In genomic region chr22:42757475-42757874, GRCh38 we compare ENCODE assay signal across 27 cellular contexts. TPM values are rescaled to one million over a fixed set of nuclear protein-coding genes. Genes with fewer than 3 reads are reported as not detected.
DNase-seq lines count a peak whose midpoint lies in the region; ATAC-seq, FAIRE-seq and TF ChIP-seq lines count a peak whose summit lies in the region.
"Had no signal": no experiment of that assay in that cellular context is flagged by ENCODE, and none has a peak within 500 bp of the region (broad histone marks: within the 10 kb centered on the region; RNA-seq: fewer than 3 reads in every experiment).

No MANE protein-coding gene starts in this region.

- FAIRE-seq in urothelium cell line (lab: Jason Lieb, UNC): no peak
- FAIRE-seq: A204.1, HepG2 had no signal

- H3K27ac Mint-ChIP-seq in activated T-cell treated with anti-CD3 and anti-CD28 coated beads, Interleukin-2, amount 50 U/mL, for 24 hours: no peak overlapping the region
- H3K27ac Mint-ChIP-seq: activated CD4-positive, alpha-beta T cell treated with anti-CD3 and anti-CD28 coated beads, Interleukin-2, amount 10 ng/mL, durations not matched to agents 7 days and 5 days; memory B cell; naive thymus-derived CD4-positive, alpha-beta T cell; stimulated activated effector memory CD8-positive, alpha-beta T cell treated with anti-CD3 and anti-CD28 coated beads, Interleukin-12 subunit alpha, Interleukin-12 subunit beta, amount 100 ng/mL, for 72 hours had no signal

- H3K4me1 Mint-ChIP-seq in activated T-cell treated with anti-CD3 and anti-CD28 coated beads, Interleukin-2, amount 50 U/mL, for 24 hours (ENCODE audit: low read depth): no peaks in the 10 kb centered on the region
- H3K4me1 Mint-ChIP-seq: activated CD4-positive, alpha-beta T cell treated with anti-CD3 and anti-CD28 coated beads, Interleukin-2, amount 10 ng/mL, durations not matched to agents 7 days and 5 days; naive thymus-derived CD4-positive, alpha-beta T cell; stimulated activated effector memory CD8-positive, alpha-beta T cell treated with anti-CD3 and anti-CD28 coated beads, Interleukin-12 subunit alpha, Interleukin-12 subunit beta, amount 100 ng/mL, for 72 hours had no signal

- no peaks in the 10 kb centered on the region for H3K36me3 Mint-ChIP-seq in activated T-cell treated with anti-CD3 and anti-CD28 coated beads, Interleukin-2, amount 50 U/mL, for 24 hours (ENCODE audit: low read depth)
- H3K36me3 Mint-ChIP-seq: memory B cell; naive thymus-derived CD4-positive, alpha-beta T cell; stimulated activated effector memory CD8-positive, alpha-beta T cell treated with anti-CD3 and anti-CD28 coated beads, Interleukin-12 subunit alpha, Interleukin-12 subunit beta, amount 100 ng/mL, for 72 hours had no signal

- no peaks in the 10 kb centered on the region for H3K9me2 ChIP-seq in OCI-LY7 (ENCODE audit: insufficient read depth, low read length)

- H3K4me1 ChIP-seq in OCI-LY7 (ENCODE audit: insufficient read depth, low read length, poor library complexity, severe bottlenecking) (peaks cover 54% of the 10 kb centered on the region), spleen (peaks cover 0 to 17% (median 4%) of the 10 kb centered on the region in 6 donors)

- H3K4me3 ChIP-seq in OCI-LY7 (ENCODE audit: low read depth, low read length, poor library complexity, severe bottlenecking) (no peak overlapping the region), spleen (no peak overlapping the region)
- H3K4me3 ChIP-seq: BLaER1 treated with 17β-estradiol and CSF1 and Interleukin-3, amounts not matched to agents 10 nM and 100 nM; cardiac muscle cell; hepatocyte; ovary; right lobe of liver; suprapubic skin had no signal

- H2AFZ ChIP-seq in OCI-LY7 (ENCODE audit: low read length): peak overlapping the region; percentile 53; the same call in 1 of the 2 replicates
- H2AFZ ChIP-seq: hepatocyte had no signal

- H3K79me2 ChIP-seq in OCI-LY7 (ENCODE audit: insufficient read depth, low read depth, low read length): no peaks in the 10 kb centered on the region
- H3K79me2 ChIP-seq: hepatocyte had no signal

- no TSS peak for BruUV-seq in OCI-LY7 (replicated peaks; lab: Mats Ljungman, UMichigan)

- no peak overlapping the region for H3K27ac ChIP-seq in OCI-LY7 (ENCODE audit: low read depth, low read length, poor library complexity, severe bottlenecking)
- H3K27ac ChIP-seq in spleen: no peak overlapping the region
- H3K27ac ChIP-seq: BLaER1 treated with 17β-estradiol and CSF1 and Interleukin-3, amounts not matched to agents 10 nM and 100 nM; cardiac muscle cell; hepatocyte; ovary; right lobe of liver; suprapubic skin had no signal

- ATAC-seq in Right ventricle myocardium inferior (no peak), left cardiac atrium (no peak), HG03460 (IDR thresholded peaks at IDR 0.05; ENCODE audit: unreplicated experiment) (no peak)
- ATAC-seq: HepG2; naive thymus-derived CD4-positive, alpha-beta T cell; Panc1; right lobe of liver; stimulated activated effector memory CD8-positive, alpha-beta T cell treated with anti-CD3 and anti-CD28 coated beads, Interleukin-12 subunit alpha, Interleukin-12 subunit beta, amount 100 ng/mL, for 72 hours had no signal

- H3K27me3 ChIP-seq in spleen (replicated peaks in 1 of 7): no peaks in the 10 kb centered on the region
- H3K27me3 ChIP-seq: BLaER1 treated with 17β-estradiol and CSF1 and Interleukin-3, amounts not matched to agents 10 nM and 100 nM; hepatocyte; ovary; right lobe of liver; suprapubic skin had no signal

- TF ChIP-seq POLR2A in spleen (IDR thresholded peaks at IDR 0.05): no peak

- no peaks in the 10 kb centered on the region for H3K9me3 Mint-ChIP-seq in activated T-cell treated with anti-CD3 and anti-CD28 coated beads, Interleukin-2, amount 50 U/mL, for 24 hours
- H3K9me3 Mint-ChIP-seq: activated CD4-positive, alpha-beta T cell treated with anti-CD3 and anti-CD28 coated beads, Interleukin-2, amount 10 ng/mL, durations not matched to agents 7 days and 5 days; memory B cell; naive thymus-derived CD4-positive, alpha-beta T cell; stimulated activated effector memory CD8-positive, alpha-beta T cell treated with anti-CD3 and anti-CD28 coated beads, Interleukin-12 subunit alpha, Interleukin-12 subunit beta, amount 100 ng/mL, for 72 hours had no signal

- intact Hi-C loops in Right ventricle myocardium inferior (cut with DNase I): no loop called here
- intact Hi-C loops in left cardiac atrium (cut with DNase I): no loop called here
- intact Hi-C loops in OCI-LY7 (cut with micrococcal nuclease; ENCODE audit: unreplicated experiment): no loop called here
- intact Hi-C loops in spleen (cut with DNase I; ENCODE audit: low total_unique reads): no loop called here

- TF ChIP-seq CTCF in OCI-LY7 (conservative IDR thresholded peaks at IDR 0.05; ENCODE audit: low read length) (no peak), spleen (IDR thresholded peaks at IDR 0.05 in 8 of 11, conservative IDR thresholded peaks at IDR 0.05 in 3 of 11) (no peak)

- no peak overlapping the region for H3K4me3 Mint-ChIP-seq in activated T-cell treated with anti-CD3 and anti-CD28 coated beads, Interleukin-2, amount 50 U/mL, for 24 hours
- H3K4me3 Mint-ChIP-seq: activated CD4-positive, alpha-beta T cell treated with anti-CD3 and anti-CD28 coated beads, Interleukin-2, amount 10 ng/mL, durations not matched to agents 7 days and 5 days; memory B cell; naive thymus-derived CD4-positive, alpha-beta T cell; stimulated activated effector memory CD8-positive, alpha-beta T cell treated with anti-CD3 and anti-CD28 coated beads, Interleukin-12 subunit alpha, Interleukin-12 subunit beta, amount 100 ng/mL, for 72 hours had no signal

- POLR2A ChIA-PET in OCI-LY7 (lab: Charles Lee): interaction anchor here (0.7 to 1.8 kb wide), 3 partner anchors 38 to 142 kb away, joined by 3 to 6 read pairs (median 6); partner anchors contain the start of gene POLDIP3

- H3K27me3 Mint-ChIP-seq in activated T-cell treated with anti-CD3 and anti-CD28 coated beads, Interleukin-2, amount 50 U/mL, for 24 hours: no peaks in the 10 kb centered on the region
- H3K27me3 Mint-ChIP-seq: activated CD4-positive, alpha-beta T cell treated with anti-CD3 and anti-CD28 coated beads, Interleukin-2, amount 10 ng/mL, durations not matched to agents 7 days and 5 days had no signal

- 39 to 67% (median 61%) methylated on average over 8 of the region's 8 CpGs for WGBS in spleen, 5 donors

- DNase-seq in Right ventricle myocardium inferior (ENCODE audit: missing footprints) (peak; percentile 13), left cardiac atrium (no peak), OCI-LY7 (ENCODE audit: low spot score) (no peak), epidermal melanocyte (ENCODE audit: insufficient read length, low spot score) (peak; percentile 13), urothelium cell line (ENCODE audit: low spot score) (peak; percentile 13), spleen (no peak)
- DNase-seq in activated T-cell treated with anti-CD3 and anti-CD28 coated beads, Interleukin-2, amount 50 U/mL, for 24 hours: no peak
- DNase-seq: activated CD4-positive, alpha-beta T cell treated with anti-CD3 and anti-CD28 coated beads, Interleukin-2, amount 10 ng/mL, durations not matched to agents 7 days and 5 days; dermis blood vessel endothelial cell; foreskin melanocyte; GOT3; kidney glomerular epithelial cell; naive thymus-derived CD4-positive, alpha-beta T cell; NCI-H1436; ovary; right lobe of liver; T-helper 2 cell had no signal

- no peaks in the 10 kb centered on the region for H3K36me3 ChIP-seq in OCI-LY7 (ENCODE audit: insufficient read depth, low read length)
- H3K36me3 ChIP-seq in spleen: no peaks in the 10 kb centered on the region
- H3K36me3 ChIP-seq: BLaER1 treated with 17β-estradiol and CSF1 and Interleukin-3, amounts not matched to agents 10 nM and 100 nM; cardiac muscle cell; ovary; right lobe of liver; suprapubic skin had no signal

- CTCF ChIA-PET in OCI-LY7 (lab: Charles Lee; ENCODE audit: unreplicated experiment): interaction anchor here (0.9 kb wide), 1 partner anchor 38 kb away, joined by 3 read pairs; no protein-coding TSS in a partner anchor

- H3K9me3 ChIP-seq in OCI-LY7 (ENCODE audit: low read length) (no peaks in the 10 kb centered on the region), spleen (no peaks in the 10 kb centered on the region)
- H3K9me3 ChIP-seq: BLaER1 treated with 17β-estradiol and CSF1 and Interleukin-3, amounts not matched to agents 10 nM and 100 nM; ovary; right lobe of liver; suprapubic skin had no signal

- H3K4me2 ChIP-seq in OCI-LY7 (ENCODE audit: low read length): peak overlapping the region; percentile 60
- H3K4me2 ChIP-seq: BLaER1 treated with 17β-estradiol and CSF1 and Interleukin-3, amounts not matched to agents 10 nM and 100 nM; hepatocyte had no signal

- no peaks in the 10 kb centered on the region for H4K20me1 ChIP-seq in OCI-LY7 (ENCODE audit: insufficient read depth, low read length)
- H4K20me1 ChIP-seq: BLaER1 treated with 17β-estradiol and CSF1 and Interleukin-3, amounts not matched to agents 10 nM and 100 nM had no signal

RNA-seq across cellular contexts. Expression of gene A4GALT, which starts 36.8 kb away (rescaled TPM):
- 81.2 TPM for total RNA-seq in Right ventricle myocardium inferior
- total RNA-seq in left cardiac atrium: 100 to 1,000 TPM in 1 of 2 donors, 10 to 100 TPM in 1; 56.0 to 108 TPM
- total RNA-seq in OCI-LY7 (2014; rRNA removed; shearing (Covaris generic)): 48.9 and 61.5 TPM in 2 replicates
- 40.5 and 56.0 TPM in 2 replicates for total RNA-seq in OCI-LY7 (2022)
- 10 to 100 TPM; 13.3 to 45.2 (median 23.1) TPM for total RNA-seq in spleen
- polyA plus RNA-seq in spleen: 10 to 100 TPM in 1 of 3 donors, 1 to 10 TPM in 2; 7.3 to 22.1 (median 9.0) TPM
- total RNA-seq: naive thymus-derived CD4-positive, alpha-beta T cell had no signal
- polyA plus RNA-seq: naive thymus-derived CD4-positive, alpha-beta T cell had no signal

Comparison
In these comparisons a context has a peak if more than half of its experiments do, and no peak if none do; other contexts are left out.
1. DNase-seq: peak in Right ventricle myocardium inferior (single experiment), epidermal melanocyte (single experiment) and urothelium cell line (single experiment); none in left cardiac atrium (single experiment), OCI-LY7 (single experiment), activated T-cell treated with anti-CD3 and anti-CD28 coated beads, Interleukin-2, amount 50 U/mL, for 24 hours (single experiment) and spleen (single experiment).